Comparison of ENCODE assay signal across 13 cellular contexts in genomic region chr17:19270347-19270950, GRCh38. TPM values are rescaled to one million over a fixed set of nuclear protein-coding genes. Genes with fewer than 3 reads are reported as not detected.
DNase-seq lines count a peak whose midpoint lies in the region; ATAC-seq, FAIRE-seq and TF ChIP-seq lines count a peak whose summit lies in the region.
"Had no signal": no experiment of that assay in that cellular context is flagged by ENCODE, and none has a peak within 500 bp of the region (broad histone marks: within the 10 kb centered on the region; RNA-seq: fewer than 3 reads in every experiment).

No MANE protein-coding gene starts in this region.

- H3K4me2 ChIP-seq in mesendoderm (ENCODE audit: low read length), result no peak overlapping the region

- H2BK120ac ChIP-seq in mesendoderm (ENCODE audit: low read depth, low read length), result no peak overlapping the region

- CTCF ChIA-PET in CD4-positive, alpha-beta memory T cell (lab: Charles Lee; ENCODE audit: partially characterized antibody), result no interaction called here

- no peak overlapping the region for H3K56ac ChIP-seq in mesendoderm (ENCODE audit: low read length)

- peak; percentile 21 for FAIRE-seq in GM12892 (lab: Jason Lieb, UNC)
- FAIRE-seq: TTC549 had no signal

- no peaks in the 10 kb centered on the region for H3K9me3 ChIP-seq in RWPE2 (ENCODE audit: severe bottlenecking)
- H3K9me3 ChIP-seq in gastrocnemius medialis, result no peaks in the 10 kb centered on the region
- no peaks in the 10 kb centered on the region for H3K9me3 ChIP-seq in CD4-positive, alpha-beta memory T cell (ENCODE audit: control insufficient read depth in 1 of 2, low read length in 2 of 2)

- TF ChIP-seq CTCF in RWPE2 (IDR thresholded peaks at IDR 0.05; ENCODE audit: poor library complexity, severe bottlenecking), result no peak
- peak; percentile 34 for TF ChIP-seq CTCF in glutamatergic neuron (IDR thresholded peaks at IDR 0.05; ENCODE audit: partially characterized antibody, unreplicated experiment)
- peak in 2 of 5 experiments; percentile 15 to 18 for TF ChIP-seq CTCF in gastrocnemius medialis (IDR thresholded peaks at IDR 0.05 in 4 of 5, conservative IDR thresholded peaks at IDR 0.05 in 1 of 5)

- 0 out of 3 replicates have a peak, but pooled peaks have one; percentile 17 for ATAC-seq in RWPE2 (ENCODE audit: low read depth)
- peak in 1 of 2 donors; percentile 20 for ATAC-seq in gastrocnemius medialis
- no peak for ATAC-seq in GM19324 (IDR thresholded peaks at IDR 0.05; ENCODE audit: low FRiP score, unreplicated experiment)
- ATAC-seq: CD8-positive, alpha-beta T cell had no signal

- H3K27me3 ChIP-seq in RWPE2 (ENCODE audit: insufficient read depth, poor library complexity, severe bottlenecking) (no peaks in the 10 kb centered on the region), gastrocnemius medialis (no peaks in the 10 kb centered on the region), mesendoderm (ENCODE audit: insufficient read depth, low read length, poor library complexity) (no peaks in the 10 kb centered on the region)
- no peaks in the 10 kb centered on the region for H3K27me3 ChIP-seq in CD4-positive, alpha-beta memory T cell (ENCODE audit: insufficient read depth, low read length)

- TF ChIP-seq POLR2A in GM12892 (IDR thresholded peaks at IDR 0.05; ENCODE audit: low read depth, low read length) (no peak), gastrocnemius medialis (IDR thresholded peaks at IDR 0.05) (no peak)

- no peak overlapping the region for H4K8ac ChIP-seq in mesendoderm (ENCODE audit: low read depth, low read length)

- peaks cover 43% of the 10 kb centered on the region for H3K79me1 ChIP-seq in mesendoderm (ENCODE audit: low read length)

- H3K4me1 ChIP-seq in RWPE2 (ENCODE audit: insufficient read depth, poor library complexity, severe bottlenecking), result no peaks in the 10 kb centered on the region
- H3K4me1 ChIP-seq in gastrocnemius medialis, result peaks cover 67 to 69% of the 10 kb centered on the region in 2 donors
- no peaks in the 10 kb centered on the region for H3K4me1 ChIP-seq in mesendoderm (ENCODE audit: control insufficient read depth, low read depth, low read length)
- H3K4me1 ChIP-seq in CD4-positive, alpha-beta memory T cell (ENCODE audit: insufficient read depth, low read length), result no peaks in the 10 kb centered on the region

- H3K27me3 Mint-ChIP-seq in glutamatergic neuron (ENCODE audit: unreplicated experiment), result no peaks in the 10 kb centered on the region
- no peaks in the 10 kb centered on the region for H3K27me3 Mint-ChIP-seq in CD4-positive, alpha-beta memory T cell

- no CpG with 5 or more reads among the region's 9 CpGs for WGBS in mesendoderm (ENCODE audit: extremely low coverage, insufficient coverage, low lambda C conversion rate)

- H3K79me2 ChIP-seq in mesendoderm (ENCODE audit: control insufficient read depth, insufficient read depth, low read length), result peaks cover 11% of the 10 kb centered on the region

- H3K23ac ChIP-seq in mesendoderm (ENCODE audit: low read length), result no peak overlapping the region

- no peak overlapping the region for H3K27ac ChIP-seq in RWPE2 (ENCODE audit: poor library complexity, severe bottlenecking)
- peak overlapping the region; percentile 32 to 52 (median 46) for H3K27ac ChIP-seq in gastrocnemius medialis
- no peak overlapping the region for H3K27ac ChIP-seq in mesendoderm (ENCODE audit: low read depth, low read length)
- no peak overlapping the region for H3K27ac ChIP-seq in CD4-positive, alpha-beta memory T cell (ENCODE audit: low read depth, low read length)

- H3K27ac Mint-ChIP-seq in glutamatergic neuron (ENCODE audit: unreplicated experiment), result no peak overlapping the region
- H3K27ac Mint-ChIP-seq in CD4-positive, alpha-beta memory T cell, result no peak overlapping the region
- H3K27ac Mint-ChIP-seq: CD8-positive, alpha-beta T cell had no signal

- no peak overlapping the region for H3K4ac ChIP-seq in mesendoderm (ENCODE audit: low read depth, low read length)

- H4K5ac ChIP-seq in mesendoderm (ENCODE audit: low read length), result no peak overlapping the region

- no peak overlapping the region for H2BK15ac ChIP-seq in mesendoderm (replicated peaks; ENCODE audit: low read depth)

- H3K9me3 Mint-ChIP-seq in glutamatergic neuron (ENCODE audit: unreplicated experiment), result no peaks in the 10 kb centered on the region
- no peaks in the 10 kb centered on the region for H3K9me3 Mint-ChIP-seq in CD4-positive, alpha-beta memory T cell
- H3K9me3 Mint-ChIP-seq: CD8-positive, alpha-beta T cell had no signal

- H3K4me3 Mint-ChIP-seq in glutamatergic neuron (ENCODE audit: unreplicated experiment), result no peak overlapping the region
- no peak overlapping the region for H3K4me3 Mint-ChIP-seq in CD4-positive, alpha-beta memory T cell
- H3K4me3 Mint-ChIP-seq: CD8-positive, alpha-beta T cell had no signal

- H2BK5ac ChIP-seq in mesendoderm (ENCODE audit: low read length), result no peak overlapping the region

- no peak overlapping the region for H3K9ac ChIP-seq in mesendoderm (ENCODE audit: low read length)

- DNase-seq in GM12892 (ENCODE audit: insufficient read length) (no peak), RWPE2 (ENCODE audit: low spot score) (no peak), glutamatergic neuron (peak; percentile 25), gastrocnemius medialis (no peak), mesendoderm (no peak), A172 (ENCODE audit: low spot score) (no peak)
- no peak for DNase-seq in CD4-positive, alpha-beta memory T cell
- DNase-seq: activated CD8-positive, alpha-beta memory T cell treated with anti-CD3 and anti-CD28 coated beads, Interleukin-2, amount 50 U/mL, for 4 hours; CD8-positive, alpha-beta T cell; NCI-H1436 treated with DMSO at 0.1 percent for 48 hours; stimulated activated CD4-positive, alpha-beta T cell treated with anti-CD3 and anti-CD28 coated beads, Interleukin-2, amount 100 ng/mL, for 24 hours had no signal

- H3K36me3 ChIP-seq in RWPE2 (ENCODE audit: low read depth) (peaks cover 5% of the 10 kb centered on the region; the same call in 1 of the 2 replicates), gastrocnemius medialis (no peaks in the 10 kb centered on the region), mesendoderm (ENCODE audit: control insufficient read depth, insufficient read depth, low read length) (no peaks in the 10 kb centered on the region)
- no peaks in the 10 kb centered on the region for H3K36me3 ChIP-seq in CD4-positive, alpha-beta memory T cell (ENCODE audit: insufficient read depth, low read length)

- peaks cover 5% of the 10 kb centered on the region for H3K36me3 Mint-ChIP-seq in glutamatergic neuron (ENCODE audit: unreplicated experiment)
- H3K36me3 Mint-ChIP-seq in CD4-positive, alpha-beta memory T cell, result peaks cover 0 to 9% of the 10 kb centered on the region in 2 donors
- H3K36me3 Mint-ChIP-seq: CD8-positive, alpha-beta T cell had no signal

- H3K18ac ChIP-seq in mesendoderm (ENCODE audit: low read length), result no peak overlapping the region

- H3K4me1 Mint-ChIP-seq in glutamatergic neuron (ENCODE audit: low read depth, unreplicated experiment), result peaks cover 6% of the 10 kb centered on the region
- H3K4me1 Mint-ChIP-seq in CD4-positive, alpha-beta memory T cell, result peaks cover 0 to 4% (median 0%) of the 10 kb centered on the region in 4 donors

- H2AK5ac ChIP-seq in mesendoderm (ENCODE audit: low read length), result no peak overlapping the region

- in situ Hi-C loops in gastrocnemius medialis (cut with MboI; ENCODE audit: low sequenced_read_pairs in 4 of 4), result no loop called here

- POLR2A ChIA-PET in CD4-positive, alpha-beta memory T cell (lab: Charles Lee; ENCODE audit: partially characterized antibody), result no interaction called here

- intact Hi-C loops in gastrocnemius medialis (cut with DNase I; ENCODE audit: low total_unique reads), result no loop called here
- intact Hi-C loops in CD4-positive, alpha-beta memory T cell (cut with micrococcal nuclease), result no loop called here

- H3K4me3 ChIP-seq in RWPE2 (ENCODE audit: severe bottlenecking), result no peak overlapping the region
- no peak overlapping the region for H3K4me3 ChIP-seq in gastrocnemius medialis
- no peak overlapping the region for H3K4me3 ChIP-seq in mesendoderm (ENCODE audit: low read length)
- H3K4me3 ChIP-seq in CD4-positive, alpha-beta memory T cell (ENCODE audit: low read length in 2 of 2), result no peak overlapping the region

RNA-seq across cellular contexts. Expression of gene EPN2, which starts 33.3 kb away (rescaled TPM):
- 8.7 TPM for polyA plus RNA-seq in GM12892 (2012; ENCODE audit: missing spikeins)
- total RNA-seq in glutamatergic neuron (ENCODE audit: unreplicated experiment) (45.2 TPM), gastrocnemius medialis (10 to 100 TPM; 18.9 to 31.8 (median 26.2) TPM)
- polyA plus RNA-seq in mesendoderm (2013, experiment 1 of 2), result 41.2 TPM
- polyA plus RNA-seq in mesendoderm (2013, experiment 2 of 2), result 40.6 TPM
- 10 to 100 TPM in 1 of 2 experiments, 1 to 10 TPM in 1; 9.7 to 10.4 TPM for total RNA-seq in CD4-positive, alpha-beta memory T cell
- 10 to 100 TPM in 1 of 2 donors, 1 to 10 TPM in 1; 4.2 to 10.0 TPM for polyA plus RNA-seq in CD4-positive, alpha-beta memory T cell
- 9.8 and 10.4 TPM in 2 replicates for total RNA-seq in A172 (2014; rRNA removed; shearing (Covaris generic))

Comparison
In these comparisons a context has a peak if more than half of its experiments do, and no peak if none do; other contexts are left out.
1. H3K27ac ChIP-seq: peak in gastrocnemius medialis (4 of 4); none in RWPE2 (single experiment), mesendoderm (single experiment) and CD4-positive, alpha-beta memory T cell (single experiment).